16 cellular contexts compared by ENCODE assay signal in genomic region chr7:36279926-36280315, GRCh38.
DNase-seq lines count a peak whose midpoint lies in the region; ATAC-seq and TF ChIP-seq lines count a peak whose summit lies in the region.
"Had no signal": no experiment of that assay in that cellular context is flagged by ENCODE, and none has a peak within 500 bp of the region (broad histone marks: within the 10 kb centered on the region; RNA-seq: fewer than 3 reads in every experiment).

No MANE protein-coding gene starts in this region.

- TF ChIP-seq POLR2A in prostate gland (IDR thresholded peaks at IDR 0.05): no peak

- peak overlapping the region in 2 of 11 experiments; percentile 84 to 89; a peak in 3 of 22 replicates for H3K9ac ChIP-seq in BLaER1 treated with 17β-estradiol and CSF1 and Interleukin-3, amounts not matched to agents 10 nM and 100 nM
- H3K9ac ChIP-seq in PC-3 (ENCODE audit: low read length) (peak overlapping the region; percentile 76; the same call in 1 of the 2 replicates), endodermal cell (ENCODE audit: extremely low read depth, low read length, poor library complexity, severe bottlenecking) (no peak overlapping the region)

- peaks cover 84% of the 10 kb centered on the region for H3K4me1 Mint-ChIP-seq in endodermal cell

- H3K9me3 ChIP-seq in BLaER1 treated with 17β-estradiol and CSF1 and Interleukin-3, amounts not matched to agents 10 nM and 100 nM (replicated peaks in 1 of 11): 0 out of 22 replicates have a peak, but pooled peaks cover 0 to 6% (median 0%) of the 10 kb centered on the region in 11 experiments
- H3K9me3 ChIP-seq in PC-3 (ENCODE audit: low read length): no peaks in the 10 kb centered on the region
- no peaks in the 10 kb centered on the region for H3K9me3 ChIP-seq in endodermal cell (ENCODE audit: control insufficient read depth, low read length)
- H3K9me3 ChIP-seq in psoas muscle: no peaks in the 10 kb centered on the region
- H3K9me3 ChIP-seq in prostate gland: no peaks in the 10 kb centered on the region
- H3K9me3 ChIP-seq: heart left ventricle had no signal

- no TSS peak for BruUV-seq in PC-3 (replicated peaks; lab: Mats Ljungman, UMichigan)

- H3K9me2 ChIP-seq in PC-3 (replicated peaks; ENCODE audit: low read length): no peaks in the 10 kb centered on the region

- peaks cover 0 to 25% (median 0%) of the 10 kb centered on the region in 11 experiments; a peak in 5 of 22 replicates for H3K36me3 ChIP-seq in BLaER1 treated with 17β-estradiol and CSF1 and Interleukin-3, amounts not matched to agents 10 nM and 100 nM
- H3K36me3 ChIP-seq in PC-3 (ENCODE audit: low read depth, low read length) (no peaks in the 10 kb centered on the region), endodermal cell (ENCODE audit: control insufficient read depth, insufficient read depth, low read length) (no peaks in the 10 kb centered on the region), psoas muscle (ENCODE audit: insufficient read depth in 1 of 2, low read depth in 1 of 2) (no peaks in the 10 kb centered on the region), prostate gland (no peaks in the 10 kb centered on the region)
- H3K36me3 ChIP-seq: heart left ventricle had no signal

- no peaks in the 10 kb centered on the region for H3K36me3 Mint-ChIP-seq in endodermal cell (ENCODE audit: low read depth)
- H3K36me3 Mint-ChIP-seq: activated naive CD8-positive, alpha-beta T cell treated with anti-CD3 and anti-CD28 coated beads for 36 hours had no signal

- peak overlapping the region; percentile 94 for H3K27ac Mint-ChIP-seq in endodermal cell
- H3K27ac Mint-ChIP-seq: activated naive CD8-positive, alpha-beta T cell treated with anti-CD3 and anti-CD28 coated beads for 36 hours had no signal

- CTCF ChIA-PET in PC-3 (lab: Charles Lee): no interaction called here

- no peaks in the 10 kb centered on the region for H3K27me3 Mint-ChIP-seq in endodermal cell (ENCODE audit: insufficient read depth)
- H3K27me3 Mint-ChIP-seq: activated naive CD8-positive, alpha-beta T cell treated with anti-CD3 and anti-CD28 coated beads for 36 hours had no signal

- ATAC-seq in PC-3 (no peak), psoas muscle (no peak), HG03520 (IDR thresholded peaks at IDR 0.05; ENCODE audit: unreplicated experiment) (no peak)
- ATAC-seq: heart left ventricle, left cardiac atrium had no signal

- H2AFZ ChIP-seq in PC-3 (ENCODE audit: low read length): no peak overlapping the region

- H3F3A ChIP-seq in PC-3 (ENCODE audit: low read length, unreplicated experiment): peaks cover 4% of the 10 kb centered on the region

- intact Hi-C loops in PC-3 (cut with micrococcal nuclease): loop anchor here (2.0 kb wide), 1 partner anchor 19 kb away; no protein-coding TSS in a partner anchor
- intact Hi-C loops in psoas muscle (cut with DNase I): loop anchor here (5.0 kb wide), 4 partner anchors 38 to 123 kb away; no protein-coding TSS in a partner anchor
- intact Hi-C loops in prostate gland (cut with DNase I): loop anchor here (5.0 kb wide), 3 partner anchors 48 to 123 kb away; no protein-coding TSS in a partner anchor

- no peak overlapping the region for H3K4me3 ChIP-seq in BLaER1 treated with 17β-estradiol and CSF1 and Interleukin-3, amounts not matched to agents 10 nM and 100 nM
- no peak overlapping the region for H3K4me3 ChIP-seq in PC-3 (ENCODE audit: low read length)
- H3K4me3 ChIP-seq in endodermal cell (ENCODE audit: low read length): no peak overlapping the region
- H3K4me3 ChIP-seq in psoas muscle: no peak overlapping the region
- no peak overlapping the region for H3K4me3 ChIP-seq in prostate gland
- H3K4me3 ChIP-seq: heart left ventricle had no signal

- no peaks in the 10 kb centered on the region for H3K27me3 ChIP-seq in BLaER1 treated with 17β-estradiol and CSF1 and Interleukin-3, amounts not matched to agents 10 nM and 100 nM
- H3K27me3 ChIP-seq in PC-3 (ENCODE audit: low read length): no peaks in the 10 kb centered on the region
- H3K27me3 ChIP-seq in endodermal cell (ENCODE audit: control insufficient read depth, insufficient read depth, low read length, poor library complexity, severe bottlenecking): no peaks in the 10 kb centered on the region
- H3K27me3 ChIP-seq in psoas muscle (ENCODE audit: insufficient read depth in 3 of 3, low read length in 2 of 3): no peaks in the 10 kb centered on the region
- H3K27me3 ChIP-seq in prostate gland (replicated peaks; ENCODE audit: insufficient read depth): no peaks in the 10 kb centered on the region
- H3K27me3 ChIP-seq: heart left ventricle had no signal

- peak overlapping the region; percentile 17 for H3K4me3 Mint-ChIP-seq in endodermal cell
- H3K4me3 Mint-ChIP-seq: activated naive CD8-positive, alpha-beta T cell treated with anti-CD3 and anti-CD28 coated beads for 36 hours had no signal

- H3K4me2 ChIP-seq in BLaER1 treated with 17β-estradiol and CSF1 and Interleukin-3, amounts not matched to agents 10 nM and 100 nM: peak overlapping the region in 7 of 11 experiments; percentile 3 to 93 (median 85); a peak in 12 of 22 replicates
- 0 out of 2 replicates have a peak overlapping the region, but pooled peaks have one; percentile 81 for H3K4me2 ChIP-seq in PC-3 (ENCODE audit: low read length)

- no peaks in the 10 kb centered on the region for H3K9me3 Mint-ChIP-seq in endodermal cell
- H3K9me3 Mint-ChIP-seq: activated naive CD8-positive, alpha-beta T cell treated with anti-CD3 and anti-CD28 coated beads for 36 hours had no signal

- H3K27ac ChIP-seq in BLaER1 treated with 17β-estradiol and CSF1 and Interleukin-3, amounts not matched to agents 10 nM and 100 nM: peak overlapping the region in 8 of 11 experiments; percentile 23 to 99 (median 98); a peak in 14 of 22 replicates
- H3K27ac ChIP-seq in PC-3 (ENCODE audit: low read length) (peak overlapping the region; percentile 90), endodermal cell (ENCODE audit: low read depth, low read length) (no peak overlapping the region), psoas muscle (peak overlapping the region; percentile 77), prostate gland (peak overlapping the region in 1 of 2 donors; percentile 32)
- H3K27ac ChIP-seq: epithelial cell of prostate had no signal

- WGBS in endodermal cell (ENCODE audit: insufficient coverage in 1 of 2, insufficient read length in 1 of 2), 2 experiments: 85 to 95% methylated on average over 7 to 9 of the region's 9 CpGs
- WGBS in psoas muscle, 3 donors: 93 to 96% (median 95%) methylated on average over 9 of the region's 9 CpGs
- 97% methylated on average over 9 of the region's 9 CpGs for WGBS in prostate gland

- H3K4me1 ChIP-seq in BLaER1 treated with 17β-estradiol and CSF1 and Interleukin-3, amounts not matched to agents 10 nM and 100 nM: peaks cover 36 to 97% (median 69%) of the 10 kb centered on the region in 10 experiments
- peaks cover 57% of the 10 kb centered on the region for H3K4me1 ChIP-seq in PC-3 (ENCODE audit: insufficient read depth, low read length)
- H3K4me1 ChIP-seq in endodermal cell (ENCODE audit: control insufficient read depth, insufficient read depth, low read length): peaks cover 34% of the 10 kb centered on the region
- H3K4me1 ChIP-seq in psoas muscle: peaks cover 83% of the 10 kb centered on the region
- H3K4me1 ChIP-seq in prostate gland (replicated peaks): peaks cover 8% of the 10 kb centered on the region

- no peaks in the 10 kb centered on the region for H4K20me1 ChIP-seq in BLaER1 treated with 17β-estradiol and CSF1 and Interleukin-3, amounts not matched to agents 10 nM and 100 nM
- no peaks in the 10 kb centered on the region for H4K20me1 ChIP-seq in PC-3 (ENCODE audit: low read length)

- POLR2A ChIA-PET in PC-3 (lab: Charles Lee; ENCODE audit: unreplicated experiment): no interaction called here

- peaks cover 20% of the 10 kb centered on the region for H3K79me2 ChIP-seq in PC-3 (ENCODE audit: low read length)

- DNase-seq in PC-3 (no peak), endodermal cell (no peak), psoas muscle (no peak), amygdala (lab: John Stamatoyannopoulos, UW) (no peak), prostate gland (ENCODE audit: low spot score) (no peak), HuH-7.5 (ENCODE audit: low spot score) (no peak)
- DNase-seq: activated CD4-positive, alpha-beta T cell treated with anti-CD3 and anti-CD28 coated beads for 4 hours; activated naive CD8-positive, alpha-beta T cell treated with anti-CD3 and anti-CD28 coated beads for 36 hours; activated T-cell treated with anti-CD3 and anti-CD28 coated beads, Interleukin-2, amount 50 U/mL, for 48 hours; left cardiac atrium; NCI-H526 treated with DMSO at 0.1 percent for 48 hours; stimulated activated CD4-positive, alpha-beta T cell treated with anti-CD3 and anti-CD28 coated beads, Interleukin-15, amount 100 ng/mL, for 24 hours had no signal

- TF ChIP-seq CTCF in PC-3 (conservative IDR thresholded peaks at IDR 0.05; ENCODE audit: low read depth, low read length): no peak
- no peak for TF ChIP-seq CTCF in endodermal cell (conservative IDR thresholded peaks at IDR 0.05)
- no peak for TF ChIP-seq CTCF in psoas muscle (IDR thresholded peaks at IDR 0.05)
- TF ChIP-seq CTCF in prostate gland (IDR thresholded peaks at IDR 0.05): no peak
